Comparison of ENCODE assay signal across 8 cellular contexts in genomic region chr7:38123494-38123893, GRCh38.
"Had no signal": no experiment of that assay in that cellular context is flagged by ENCODE, and none has a peak within 500 bp of the region (broad histone marks: within the 10 kb centered on the region; RNA-seq: fewer than 3 reads in every experiment).

No MANE protein-coding gene starts in this region.

- DNase-seq: cortex of kidney; mucosa of descending colon; naive thymus-derived CD4-positive, alpha-beta T cell; right lobe of liver; small intestine; stimulated activated CD4-positive, alpha-beta T cell treated with anti-CD3 and anti-CD28 coated beads, Interleukin-15, amount 100 ng/mL, for 24 hours; stimulated activated CD4-positive, alpha-beta T cell treated with anti-CD3 and anti-CD28 coated beads, Interleukin-4, amount 100 ng/mL, for 24 hours; upper lobe of left lung had no signal
